9 cellular contexts compared by ENCODE assay signal in the genomic region with DNA sequence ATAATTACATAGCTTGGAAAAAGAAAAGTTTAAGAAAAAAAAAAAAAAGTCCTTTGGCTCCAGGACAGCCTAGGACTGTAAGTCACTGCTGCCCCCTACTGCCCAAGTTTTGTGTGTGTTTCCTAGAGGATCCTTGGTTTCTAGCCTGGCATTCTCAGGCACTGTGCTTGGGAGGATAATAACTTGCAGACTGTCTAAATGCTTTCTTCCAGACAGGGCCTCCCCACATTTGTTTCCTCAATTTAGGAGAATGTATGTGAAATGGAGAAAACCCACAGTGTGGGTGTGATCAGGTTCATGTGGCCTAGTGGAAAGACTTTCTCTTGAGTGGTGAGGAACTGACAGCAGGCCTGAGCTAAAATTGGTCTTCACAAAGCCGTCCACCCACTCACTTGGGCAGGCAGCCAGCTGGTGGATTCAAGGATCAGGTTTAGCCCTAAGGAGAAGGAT.
DNase-seq lines count a peak whose midpoint lies in the region; ATAC-seq and TF ChIP-seq lines count a peak whose summit lies in the region.
"Had no signal": no experiment of that assay in that cellular context is flagged by ENCODE, and none has a peak within 500 bp of the region (broad histone marks: within the 10 kb centered on the region; RNA-seq: fewer than 3 reads in every experiment).

No MANE protein-coding gene starts in this region.

- H3K27ac Mint-ChIP-seq in activated naive CD8-positive, alpha-beta T cell treated with anti-CD3 and anti-CD28 coated beads, Interleukin-2, amount 10 ng/mL, durations not matched to agents 7 days and 5 days, result no peak overlapping the region

- H3K27me3 Mint-ChIP-seq in activated naive CD8-positive, alpha-beta T cell treated with anti-CD3 and anti-CD28 coated beads, Interleukin-2, amount 10 ng/mL, durations not matched to agents 7 days and 5 days, result peaks cover 10% of the 10 kb centered on the region

- CTCF ChIA-PET in Panc1 (lab: Charles Lee), result interaction anchor here (0.6 to 1.8 kb wide), 13 partner anchors 11 to 1530 kb away, joined by 3 to 6 read pairs (median 4); no protein-coding TSS in a partner anchor

- H3K9me3 ChIP-seq in Panc1 (ENCODE audit: control insufficient read depth, insufficient read depth, low read depth, low read length) (no peaks in the 10 kb centered on the region), left ventricle myocardium inferior (replicated peaks) (no peaks in the 10 kb centered on the region)

- no peak overlapping the region for H3K4me3 Mint-ChIP-seq in activated naive CD8-positive, alpha-beta T cell treated with anti-CD3 and anti-CD28 coated beads, Interleukin-2, amount 10 ng/mL, durations not matched to agents 7 days and 5 days

- H3K36me3 ChIP-seq in Panc1 (ENCODE audit: control insufficient read depth, insufficient read depth, low read length), result no peaks in the 10 kb centered on the region; the same call in 1 of the 2 replicates
- no peaks in the 10 kb centered on the region for H3K36me3 ChIP-seq in left ventricle myocardium inferior

- POLR2A ChIA-PET in Panc1 (lab: Charles Lee), result no interaction called here
- POLR2A ChIA-PET in activated naive CD8-positive, alpha-beta T cell treated with anti-CD3 and anti-CD28 coated beads, Interleukin-2, amount 10 ng/mL, durations not matched to agents 7 days and 5 days (lab: Charles Lee), result no interaction called here

- no peak overlapping the region for H3K4me3 ChIP-seq in Panc1 (ENCODE audit: low read depth in 2 of 2, low read length in 2 of 2)
- no peak overlapping the region for H3K4me3 ChIP-seq in left ventricle myocardium inferior
- H3K4me3 ChIP-seq in retinal pigment epithelial cell (ENCODE audit: low read length), result no peak overlapping the region

- H3K27me3 ChIP-seq in Panc1 (ENCODE audit: control insufficient read depth, insufficient read depth, low read length) (no peaks in the 10 kb centered on the region), left ventricle myocardium inferior (ENCODE audit: low read depth) (no peaks in the 10 kb centered on the region)

- intact Hi-C loops in Panc1 (cut with micrococcal nuclease; ENCODE audit: unreplicated experiment) (loop anchor here (2.0 to 5.0 kb wide), 2 partner anchors 161 to 341 kb away; no protein-coding TSS in a partner anchor), left ventricle myocardium inferior (cut with micrococcal nuclease) (loop anchor here (5.0 kb wide), 1 partner anchor 346 kb away; no protein-coding TSS in a partner anchor)

- in situ Hi-C loops in Panc1 (cut with HindIII; ENCODE audit: low pct_unique_long_range_greater_than_20kb, low sequenced_read_pairs), result no loop called here

- ATAC-seq in Panc1, result peak; percentile 92
- ATAC-seq in activated naive CD8-positive, alpha-beta T cell treated with anti-CD3 and anti-CD28 coated beads, Interleukin-2, amount 10 ng/mL, durations not matched to agents 7 days and 5 days (ENCODE audit: low read depth), result peak; percentile 54
- no peak for ATAC-seq in HG02588 (IDR thresholded peaks at IDR 0.05; ENCODE audit: unreplicated experiment)

- H3K4me1 Mint-ChIP-seq in activated naive CD8-positive, alpha-beta T cell treated with anti-CD3 and anti-CD28 coated beads, Interleukin-2, amount 10 ng/mL, durations not matched to agents 7 days and 5 days, result no peaks in the 10 kb centered on the region

- no peaks in the 10 kb centered on the region for H3K9me3 Mint-ChIP-seq in activated naive CD8-positive, alpha-beta T cell treated with anti-CD3 and anti-CD28 coated beads, Interleukin-2, amount 10 ng/mL, durations not matched to agents 7 days and 5 days

- BruUV-seq in Panc1 (replicated peaks; lab: Mats Ljungman, UMichigan), result no TSS peak

- TF ChIP-seq CTCF in Panc1 (IDR thresholded peaks at IDR 0.05) (peak; percentile 88), left ventricle myocardium inferior (IDR thresholded peaks at IDR 0.05; ENCODE audit: borderline replicate concordance) (peak; percentile 83), retinal pigment epithelial cell (conservative IDR thresholded peaks at IDR 0.05; ENCODE audit: low read depth, low read length) (peak; percentile 84)

- H3K27ac ChIP-seq in Panc1 (ENCODE audit: low read length) (no peak overlapping the region), left ventricle myocardium inferior (replicated peaks) (no peak overlapping the region)
- H3K27ac ChIP-seq: epithelial cell of prostate had no signal

- no peaks in the 10 kb centered on the region for H3K36me3 Mint-ChIP-seq in activated naive CD8-positive, alpha-beta T cell treated with anti-CD3 and anti-CD28 coated beads, Interleukin-2, amount 10 ng/mL, durations not matched to agents 7 days and 5 days

- peak; percentile 16 for DNase-seq in activated gamma-delta T cell treated with Interleukin-2 at 50 U/mL for 16 hours
- DNase-seq in activated gamma-delta T cell (lab: John Stamatoyannopoulos, UW), result no peak
- peak; percentile 44 to 50 for DNase-seq in Kasumi-1 (lab: John Stamatoyannopoulos, UW)
- peak; percentile 39 for DNase-seq in Panc1 (ENCODE audit: low read depth, low spot score)
- DNase-seq in activated naive CD8-positive, alpha-beta T cell treated with anti-CD3 and anti-CD28 coated beads, Interleukin-2, amount 10 ng/mL, durations not matched to agents 7 days and 5 days, result no peak
- peak; percentile 54 for DNase-seq in left ventricle myocardium inferior
- DNase-seq in retinal pigment epithelial cell (ENCODE audit: low read depth), result peak; percentile 64

- no peaks in the 10 kb centered on the region for H3K4me1 ChIP-seq in Panc1 (ENCODE audit: control insufficient read depth, insufficient read depth, low read length)
- peaks cover 19% of the 10 kb centered on the region for H3K4me1 ChIP-seq in left ventricle myocardium inferior

Comparison
In these comparisons a context has a peak if more than half of its experiments do, and no peak if none do; other contexts are left out.
1. DNase-seq: peak in activated gamma-delta T cell treated with Interleukin-2 at 50 U/mL for 16 hours (single experiment), Kasumi-1 (2 of 2), Panc1 (single experiment), left ventricle myocardium inferior (single experiment) and retinal pigment epithelial cell (single experiment); none in activated gamma-delta T cell (single experiment) and activated naive CD8-positive, alpha-beta T cell treated with anti-CD3 and anti-CD28 coated beads, Interleukin-2, amount 10 ng/mL, durations not matched to agents 7 days and 5 days (single experiment).
2. Peak in every context shown above with its lines, with median percentiles within 50 percentile points of each other: CTCF ChIP-seq.